ENCODE assay signal across 8 cellular contexts in the genomic region with DNA sequence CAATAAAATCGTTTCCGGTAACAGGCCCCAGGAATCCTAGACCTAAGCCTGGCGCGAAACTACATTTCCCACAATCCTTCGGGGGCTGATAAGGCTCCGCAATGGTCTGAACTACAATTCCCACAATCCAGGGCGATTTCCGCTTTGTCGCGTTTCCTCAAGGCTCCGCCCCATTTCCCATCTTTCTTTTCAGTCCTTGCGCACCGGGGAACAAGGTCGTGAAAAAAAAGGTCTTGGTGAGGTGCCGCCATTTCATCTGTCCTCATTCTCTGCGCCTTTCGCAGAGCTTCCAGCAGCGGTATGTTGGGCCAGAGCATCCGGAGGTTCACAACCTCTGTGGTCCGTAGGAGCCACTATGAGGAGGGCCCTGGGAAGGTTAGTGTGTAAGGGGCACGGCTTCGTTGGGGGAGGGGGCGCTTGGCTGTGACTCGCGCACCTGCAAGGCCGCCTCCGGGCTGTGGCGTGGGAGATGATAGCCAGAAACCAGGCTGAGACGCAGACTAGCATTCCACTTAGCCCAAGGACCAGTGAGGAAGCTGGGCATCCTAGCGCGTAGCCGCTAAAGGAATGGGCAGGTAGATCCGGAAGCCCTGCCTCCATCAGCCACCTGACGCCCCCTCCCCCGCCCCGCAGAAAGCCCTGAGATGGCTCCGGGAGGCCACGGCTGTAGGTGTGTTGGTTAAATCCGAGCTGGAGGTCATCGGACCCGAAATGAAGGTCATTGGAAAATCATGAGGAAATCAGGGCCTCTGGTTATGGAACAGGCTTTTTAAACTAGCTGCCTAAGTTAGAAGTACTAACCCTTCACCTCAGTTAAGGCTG. TPM values are rescaled to one million over a fixed set of nuclear protein-coding genes. Genes with fewer than 3 reads are reported as not detected.
DNase-seq lines count a peak whose midpoint lies in the region; ATAC-seq lines count a peak whose summit lies in the region.

A gene with protein sequence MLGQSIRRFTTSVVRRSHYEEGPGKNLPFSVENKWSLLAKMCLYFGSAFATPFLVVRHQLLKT (plus strand): TSS at position 186 of the 822 bp plus-strand sequence. CDS start 115 bp downstream, at position 301.

- peaks cover 36 to 41% (median 38%) of the 10 kb centered on the region in 11 experiments for H3K36me3 ChIP-seq in BLaER1 treated with 17β-estradiol and CSF1 and Interleukin-3, amounts not matched to agents 10 nM and 100 nM

- H3K27me3 ChIP-seq in BLaER1 treated with 17β-estradiol and CSF1 and Interleukin-3, amounts not matched to agents 10 nM and 100 nM: no peaks in the 10 kb centered on the region

- H3K4me1 ChIP-seq in BLaER1 treated with 17β-estradiol and CSF1 and Interleukin-3, amounts not matched to agents 10 nM and 100 nM: peaks cover 9 to 21% (median 13%) of the 10 kb centered on the region in 10 experiments; a peak in 15 of 20 replicates

- ATAC-seq in GM19351 (IDR thresholded peaks at IDR 0.05; ENCODE audit: unreplicated experiment) (peak; percentile 94), HG03521 (IDR thresholded peaks at IDR 0.05; ENCODE audit: unreplicated experiment) (peak; percentile 99), left colon (peak; percentile 96)

- peak within 1 kb of the TSS; percentile 91 to 98 (median 95) for H3K9ac ChIP-seq in BLaER1 treated with 17β-estradiol and CSF1 and Interleukin-3, amounts not matched to agents 10 nM and 100 nM

- intact Hi-C loops in left colon (cut with DNase I, micrococcal nuclease): no loop called here

- DNase-seq in NCI-H748 (lab: John Stamatoyannopoulos, UW; ENCODE audit: unreplicated experiment) (peak; percentile 99), cortex of kidney (lab: John Stamatoyannopoulos, UW) (peak; percentile 12), left colon (peak; percentile 93 to 94)
- peak; percentile 88 for DNase-seq in activated CD4-positive, alpha-beta T cell treated with anti-CD3 and anti-CD28 coated beads, Interleukin-2, amount 50 U/mL, for 1 hour
- DNase-seq in stimulated activated CD4-positive, alpha-beta T cell treated with anti-CD3 and anti-CD28 coated beads, Interleukin-1b, Interleukin-23, amount 100 ng/mL, for 48 hours: peak; percentile 91

- peaks cover 0 to 6% (median 0%) of the 10 kb centered on the region in 11 experiments; a peak in 2 of 22 replicates for H3K9me3 ChIP-seq in BLaER1 treated with 17β-estradiol and CSF1 and Interleukin-3, amounts not matched to agents 10 nM and 100 nM (replicated peaks in 1 of 11)

- H3K27ac ChIP-seq in BLaER1 treated with 17β-estradiol and CSF1 and Interleukin-3, amounts not matched to agents 10 nM and 100 nM: peak within 1 kb of the TSS; percentile 86 to 99 (median 95)

- peak within 1 kb of the TSS; percentile 83 to 100 (median 96) for H3K4me3 ChIP-seq in BLaER1 treated with 17β-estradiol and CSF1 and Interleukin-3, amounts not matched to agents 10 nM and 100 nM

- peaks cover 0 to 4% (median 0%) of the 10 kb centered on the region in 11 experiments; a peak in 2 of 22 replicates for H4K20me1 ChIP-seq in BLaER1 treated with 17β-estradiol and CSF1 and Interleukin-3, amounts not matched to agents 10 nM and 100 nM

- H3K4me2 ChIP-seq in BLaER1 treated with 17β-estradiol and CSF1 and Interleukin-3, amounts not matched to agents 10 nM and 100 nM: peak within 1 kb of the TSS; percentile 79 to 95 (median 89)

RNA-seq across cellular contexts. Expression of the gene that starts here (rescaled TPM):
- total RNA-seq in left colon: 100 to 1,000 TPM; 795 to 917 TPM

Comparison
In these comparisons a context has a peak if more than half of its experiments do, and no peak if none do; other contexts are left out.
1. Peak in every context shown above with its lines: DNase-seq, ATAC-seq, H3K4me3 ChIP-seq and H3K27ac ChIP-seq.
2. DNase-seq: peak in every context shown above with its lines; median percentile 99 in NCI-H748; 94 in left colon; 91 in stimulated activated CD4-positive, alpha-beta T cell treated with anti-CD3 and anti-CD28 coated beads, Interleukin-1b, Interleukin-23, amount 100 ng/mL, for 48 hours; 88 in activated CD4-positive, alpha-beta T cell treated with anti-CD3 and anti-CD28 coated beads, Interleukin-2, amount 50 U/mL, for 1 hour; 12 in cortex of kidney.